Comparison of ENCODE assay signal across 8 cellular contexts in genomic region chr4:150593996-150594395, GRCh38. TPM values are rescaled to one million over a fixed set of nuclear protein-coding genes. Genes with fewer than 3 reads are reported as not detected.
DNase-seq lines count a peak whose midpoint lies in the region; ATAC-seq and TF ChIP-seq lines count a peak whose summit lies in the region.
"Had no signal": no experiment of that assay in that cellular context is flagged by ENCODE, and none has a peak within 500 bp of the region (broad histone marks: within the 10 kb centered on the region; RNA-seq: fewer than 3 reads in every experiment).

No MANE protein-coding gene starts in this region.

- H2AFZ ChIP-seq in osteoblast (ENCODE audit: low read length) (no peak overlapping the region), neuronal stem cell (ENCODE audit: low read length) (no peak overlapping the region)

- H3K36me3 ChIP-seq in DOHH2 (ENCODE audit: control insufficient read depth, low read length): peaks cover 14% of the 10 kb centered on the region
- no peaks in the 10 kb centered on the region for H3K36me3 ChIP-seq in osteoblast (ENCODE audit: insufficient read depth, low read length)
- no peaks in the 10 kb centered on the region for H3K36me3 ChIP-seq in neuronal stem cell (replicated peaks in 1 of 2; ENCODE audit: control insufficient read depth in 2 of 2, insufficient read depth in 2 of 2, low read length in 2 of 2)

- no peaks in the 10 kb centered on the region for H3K9me3 ChIP-seq in DOHH2 (ENCODE audit: control insufficient read depth, insufficient read depth, low read length)
- no peaks in the 10 kb centered on the region for H3K9me3 ChIP-seq in osteoblast (ENCODE audit: low read depth, low read length)
- no peaks in the 10 kb centered on the region for H3K9me3 ChIP-seq in neuronal stem cell (replicated peaks in 1 of 2; ENCODE audit: control insufficient read depth in 2 of 2, insufficient read depth in 1 of 2, low read depth in 1 of 2, low read length in 2 of 2)

- WGBS in neuronal stem cell (ENCODE audit: extremely low coverage in 2 of 2, insufficient read length in 2 of 2, insufficient replicate concordance in 1 of 2), 2 donors: no CpG with 5 or more reads among the region's 1 CpG

- ATAC-seq in HG02981 (IDR thresholded peaks at IDR 0.05; ENCODE audit: unreplicated experiment) (no peak), HG03521 (IDR thresholded peaks at IDR 0.05; ENCODE audit: unreplicated experiment) (no peak)

- H3K4me2 ChIP-seq in DOHH2 (ENCODE audit: low read length) (no peak overlapping the region), osteoblast (ENCODE audit: insufficient read depth, low read length) (no peak overlapping the region), neuronal stem cell (ENCODE audit: insufficient read depth, low read length, poor library complexity, severe bottlenecking) (no peak overlapping the region)

- H2AK5ac ChIP-seq in neuronal stem cell (ENCODE audit: low read depth, low read length): no peak overlapping the region

- peaks cover 21% of the 10 kb centered on the region for H3K4me1 Mint-ChIP-seq in brain

- no peaks in the 10 kb centered on the region for H3K27me3 ChIP-seq in DOHH2 (ENCODE audit: control insufficient read depth, low read length)
- H3K27me3 ChIP-seq in osteoblast (ENCODE audit: insufficient read depth, low read length): no peaks in the 10 kb centered on the region
- H3K27me3 ChIP-seq in neuronal stem cell (ENCODE audit: control insufficient read depth in 3 of 3, insufficient read depth in 3 of 3, low read depth in 1 of 3, low read length in 3 of 3): no peaks in the 10 kb centered on the region

- H3K9me3 Mint-ChIP-seq in brain: no peaks in the 10 kb centered on the region

- H3K79me1 ChIP-seq in neuronal stem cell (ENCODE audit: low read depth, low read length): no peaks in the 10 kb centered on the region

- peaks cover 7% of the 10 kb centered on the region for H3K36me3 Mint-ChIP-seq in brain

- no peak overlapping the region for H2BK15ac ChIP-seq in neuronal stem cell (ENCODE audit: low read length)

- peak overlapping the region in 3 of 5 experiments; percentile 14 to 43 (median 28) for H3K4me3 Mint-ChIP-seq in brain

- H3K27ac Mint-ChIP-seq in brain: peak overlapping the region in 1 of 5 experiments; percentile 40

- no peak overlapping the region for H3K14ac ChIP-seq in neuronal stem cell (ENCODE audit: low read length)

- H3K79me2 ChIP-seq in DOHH2 (ENCODE audit: control insufficient read depth, low read length) (no peaks in the 10 kb centered on the region), osteoblast (ENCODE audit: insufficient read depth, low read length) (peaks cover 23% of the 10 kb centered on the region)

- H3K4me3 ChIP-seq in DOHH2 (ENCODE audit: low read length): no peak overlapping the region
- no peak overlapping the region for H3K4me3 ChIP-seq in osteoblast (ENCODE audit: insufficient read depth, low read length)
- no peak overlapping the region for H3K4me3 ChIP-seq in neuronal stem cell (ENCODE audit: low read length in 2 of 2)

- peaks cover 3% of the 10 kb centered on the region for H3K27me3 Mint-ChIP-seq in brain

- no peaks in the 10 kb centered on the region for H3K9me2 ChIP-seq in DOHH2 (replicated peaks; ENCODE audit: control insufficient read depth, low read length)

- no peaks in the 10 kb centered on the region for H3F3A ChIP-seq in DOHH2 (ENCODE audit: control insufficient read depth, insufficient read depth)

- no peak overlapping the region for H4K8ac ChIP-seq in neuronal stem cell (ENCODE audit: low read depth, low read length)

- H3K23ac ChIP-seq in neuronal stem cell (ENCODE audit: low read depth, low read length, poor library complexity): no peak overlapping the region

- no peak overlapping the region for H2BK120ac ChIP-seq in neuronal stem cell (ENCODE audit: low read depth, low read length)

- H3K27ac ChIP-seq in DOHH2 (ENCODE audit: low read depth, low read length) (no peak overlapping the region), osteoblast (ENCODE audit: low read depth, low read length) (no peak overlapping the region), neuronal stem cell (replicated peaks; ENCODE audit: low read length) (no peak overlapping the region)

- no peaks in the 10 kb centered on the region for H3K4me1 ChIP-seq in DOHH2 (ENCODE audit: control insufficient read depth, low read length)
- H3K4me1 ChIP-seq in osteoblast (ENCODE audit: insufficient read depth, low read length): peaks cover 6% of the 10 kb centered on the region
- H3K4me1 ChIP-seq in neuronal stem cell (ENCODE audit: control insufficient read depth in 2 of 2, insufficient read depth in 1 of 2, low read depth in 1 of 2, low read length in 2 of 2): peaks cover 7 to 10% of the 10 kb centered on the region in 2 donors

- no peak overlapping the region for H3K4ac ChIP-seq in neuronal stem cell (ENCODE audit: low read length)

- no peak overlapping the region for H4K91ac ChIP-seq in neuronal stem cell (ENCODE audit: low read depth, low read length, poor library complexity)

- no peak overlapping the region for H2BK12ac ChIP-seq in neuronal stem cell (ENCODE audit: low read length)

- DNase-seq in NCI-H146 treated with DMSO at 0.1 percent for 48 hours (lab: John Stamatoyannopoulos, UW; ENCODE audit: unreplicated experiment): peak; percentile 28
- DNase-seq in osteoblast (ENCODE audit: insufficient read length, low spot score, missing footprints): no peak
- DNase-seq in neuronal stem cell (ENCODE audit: low spot score): no peak
- DNase-seq: activated naive CD4-positive, alpha-beta T cell treated with Interleukin-2 at 50 U/mL for 16 hours had no signal

- H2BK5ac ChIP-seq in neuronal stem cell (ENCODE audit: low read length): no peak overlapping the region

- H3K9ac ChIP-seq in neuronal stem cell (ENCODE audit: low read depth, low read length, poor library complexity): no peak overlapping the region

- no peak overlapping the region for H3K18ac ChIP-seq in neuronal stem cell (ENCODE audit: low read length)

- peak; percentile 7 for TF ChIP-seq CTCF in DOHH2 (IDR thresholded peaks at IDR 0.05; ENCODE audit: low read depth, low read length, poor library complexity, severe bottlenecking)
- TF ChIP-seq CTCF in brain (conservative IDR thresholded peaks at IDR 0.05): peak in 1 of 2 experiments; percentile 22
- TF ChIP-seq CTCF in osteoblast (IDR thresholded peaks at IDR 0.05; ENCODE audit: extremely low read depth, low read depth, low read length): peak; percentile 24

- H4K20me1 ChIP-seq in DOHH2 (ENCODE audit: control insufficient read depth, insufficient read depth, low read depth, low read length): no peaks in the 10 kb centered on the region
- no peaks in the 10 kb centered on the region for H4K20me1 ChIP-seq in osteoblast (ENCODE audit: insufficient read depth, low read length)

RNA-seq across cellular contexts. Expression of gene MAB21L2, which starts 12.0 kb away (rescaled TPM):
- not detected for polyA plus RNA-seq in brain (ENCODE audit: insufficient read depth, low read depth, low replicate concordance)
- total RNA-seq in osteoblast: 33.3 and 40.5 TPM in 2 replicates
- polyA plus RNA-seq in neuronal stem cell (2013, experiment 1 of 2): 5.0 TPM
- 5.1 TPM for polyA plus RNA-seq in neuronal stem cell (2013, experiment 2 of 2)
